Comparison of ENCODE assay signal across 8 cellular contexts in genomic region chr2:205706769-205707375, GRCh38. TPM values are rescaled to one million over a fixed set of nuclear protein-coding genes. Genes with fewer than 3 reads are reported as not detected.
DNase-seq lines count a peak whose midpoint lies in the region; ATAC-seq and TF ChIP-seq lines count a peak whose summit lies in the region.

No MANE protein-coding gene starts in this region.

- WGBS in GM23248 (ENCODE audit: low coverage in 1 of 2, low lambda C conversion rate in 2 of 2, missing lambda C conversion rate in 2 of 2), 2 experiments, result 21 to 37% methylated on average over 10 of the region's 10 CpGs
- WGBS in gastroesophageal sphincter (ENCODE audit: low coverage in 1 of 2), 2 donors, result 0 to 7% methylated on average over 2 to 6 of the region's 10 CpGs

- H3K9me3 Mint-ChIP-seq in activated CD4-positive, alpha-beta memory T cell treated with anti-CD3 and anti-CD28 coated beads, Interleukin-2, amount 10 ng/mL, durations not matched to agents 7 days and 5 days, result no peaks in the 10 kb centered on the region

- H3K4me1 ChIP-seq in GM23248 (ENCODE audit: insufficient read depth) (peaks cover 21% of the 10 kb centered on the region), gastroesophageal sphincter (peaks cover 54 to 100% (median 64%) of the 10 kb centered on the region in 3 donors)

- H3K27ac Mint-ChIP-seq in activated CD4-positive, alpha-beta memory T cell treated with anti-CD3 and anti-CD28 coated beads, Interleukin-2, amount 10 ng/mL, durations not matched to agents 7 days and 5 days, result peak overlapping the region; percentile 85

- peak overlapping the region; percentile 85 for H2AFZ ChIP-seq in GM23248

- 0 out of 2 replicates have a peak overlapping the region, but pooled peaks have one; percentile 14 for H3K4me3 ChIP-seq in GM23248
- no peak overlapping the region for H3K4me3 ChIP-seq in MG63
- H3K4me3 ChIP-seq in gastroesophageal sphincter, result no peak overlapping the region

- H3K9me3 ChIP-seq in GM23248 (ENCODE audit: low read depth) (no peaks in the 10 kb centered on the region), MG63 (no peaks in the 10 kb centered on the region), gastroesophageal sphincter (no peaks in the 10 kb centered on the region)

- peak; percentile 12 for DNase-seq in activated CD4-positive, alpha-beta T cell treated with anti-CD3 and anti-CD28 coated beads for 1 hour
- no peak for DNase-seq in activated CD4-positive, alpha-beta T cell treated with anti-CD3 and anti-CD28 coated beads, Interleukin-2, amount 50 U/mL, for 1 hour
- DNase-seq in GM23248 (peak; percentile 91), MG63 (peak; percentile 76), pulmonary artery endothelial cell (ENCODE audit: low read depth, low spot score) (peak; percentile 77), amniotic stem cell (lab: John Stamatoyannopoulos, UW) (no peak)
- DNase-seq in activated CD4-positive, alpha-beta memory T cell treated with anti-CD3 and anti-CD28 coated beads, Interleukin-2, amount 10 ng/mL, durations not matched to agents 7 days and 5 days, result peak; percentile 57

- H3K27me3 ChIP-seq in GM23248 (replicated peaks; ENCODE audit: insufficient read depth), result no peaks in the 10 kb centered on the region
- H3K27me3 ChIP-seq in MG63, result no peaks in the 10 kb centered on the region
- no peaks in the 10 kb centered on the region for H3K27me3 ChIP-seq in gastroesophageal sphincter

- peaks cover 22% of the 10 kb centered on the region for H3F3A ChIP-seq in GM23248 (ENCODE audit: insufficient read depth)

- peak overlapping the region; percentile 69 for H3K9ac ChIP-seq in GM23248

- no peak for TF ChIP-seq POLR2A in gastroesophageal sphincter (IDR thresholded peaks at IDR 0.05)

- no peaks in the 10 kb centered on the region for H3K27me3 Mint-ChIP-seq in activated CD4-positive, alpha-beta memory T cell treated with anti-CD3 and anti-CD28 coated beads, Interleukin-2, amount 10 ng/mL, durations not matched to agents 7 days and 5 days

- H3K27ac ChIP-seq in GM23248 (peak overlapping the region; percentile 81), gastroesophageal sphincter (peak overlapping the region; percentile 85 to 96 (median 90))

- H3K9me2 ChIP-seq in GM23248 (ENCODE audit: insufficient read depth), result no peaks in the 10 kb centered on the region

- peaks cover 25% of the 10 kb centered on the region for H3K4me1 Mint-ChIP-seq in activated CD4-positive, alpha-beta memory T cell treated with anti-CD3 and anti-CD28 coated beads, Interleukin-2, amount 10 ng/mL, durations not matched to agents 7 days and 5 days

- no peak overlapping the region for H3K4me3 Mint-ChIP-seq in activated CD4-positive, alpha-beta memory T cell treated with anti-CD3 and anti-CD28 coated beads, Interleukin-2, amount 10 ng/mL, durations not matched to agents 7 days and 5 days

- CTCF ChIA-PET in activated CD4-positive, alpha-beta memory T cell treated with anti-CD3 and anti-CD28 coated beads, Interleukin-2, amount 10 ng/mL, durations not matched to agents 7 days and 5 days (lab: Charles Lee), result interaction anchor here (1.3 kb wide), 1 partner anchor 28 kb away, joined by 3 read pairs; no protein-coding TSS in a partner anchor

- TF ChIP-seq EP300 in gastroesophageal sphincter (IDR thresholded peaks at IDR 0.05), result no peak

- ATAC-seq in gastroesophageal sphincter, result peak; percentile 87

- in situ Hi-C loops in GM23248 (cut with MboI), result no loop called here

- H4K20me1 ChIP-seq in GM23248 (ENCODE audit: insufficient read depth), result no peaks in the 10 kb centered on the region

- no peaks in the 10 kb centered on the region for H3K79me2 ChIP-seq in GM23248 (ENCODE audit: insufficient read depth)

- H3K36me3 ChIP-seq in GM23248 (ENCODE audit: low read depth), result no peaks in the 10 kb centered on the region
- H3K36me3 ChIP-seq in MG63, result no peaks in the 10 kb centered on the region
- H3K36me3 ChIP-seq in gastroesophageal sphincter, result peaks cover 0 to 10% of the 10 kb centered on the region in 2 donors

- POLR2A ChIA-PET in activated CD4-positive, alpha-beta memory T cell treated with anti-CD3 and anti-CD28 coated beads, Interleukin-2, amount 10 ng/mL, durations not matched to agents 7 days and 5 days (lab: Charles Lee), result interaction anchor here (1.2 kb wide), 1 partner anchor 25 kb away, joined by 3 read pairs; the partner anchor contains the start of gene NRP2

- TF ChIP-seq CTCF in gastroesophageal sphincter (IDR thresholded peaks at IDR 0.05), result no peak

- no peaks in the 10 kb centered on the region for H3K36me3 Mint-ChIP-seq in activated CD4-positive, alpha-beta memory T cell treated with anti-CD3 and anti-CD28 coated beads, Interleukin-2, amount 10 ng/mL, durations not matched to agents 7 days and 5 days (ENCODE audit: low read depth)

- peak overlapping the region; percentile 52 for H3K4me2 ChIP-seq in GM23248 (ENCODE audit: unreplicated experiment)

RNA-seq across cellular contexts. Expression of gene NRP2, which starts 24.6 kb away (rescaled TPM):
- total RNA-seq in GM23248 (2014; rRNA removed; shearing (Covaris generic)), result 9.0 and 36.7 TPM in 2 replicates
- polyA plus RNA-seq in GM23248 (2016; fragmentation: Nextera tagmentation; extraction: Ambion mirVana), result 5.6 and 6.9 TPM in 2 replicates
- 3.5 TPM in 1 of 2 replicates, not detected in the other for total RNA-seq in MG63 (2014; rRNA removed; shearing (Covaris generic); ENCODE audit: low replicate concordance)
- total RNA-seq in activated CD4-positive, alpha-beta memory T cell treated with anti-CD3 and anti-CD28 coated beads, Interleukin-2, amount 10 ng/mL, durations not matched to agents 7 days and 5 days, result 1 to 10 TPM; 1.4 to 2.3 TPM
- total RNA-seq in gastroesophageal sphincter, result 100 to 1,000 TPM; 278 to 466 (median 371) TPM
- total RNA-seq in pulmonary artery endothelial cell, result 43.3 and 82.0 TPM in 2 replicates

Comparison
In these comparisons a context has a peak if more than half of its experiments do, and no peak if none do; other contexts are left out.
1. DNase-seq: peak in activated CD4-positive, alpha-beta T cell treated with anti-CD3 and anti-CD28 coated beads for 1 hour (single experiment), GM23248 (single experiment), MG63 (single experiment), activated CD4-positive, alpha-beta memory T cell treated with anti-CD3 and anti-CD28 coated beads, Interleukin-2, amount 10 ng/mL, durations not matched to agents 7 days and 5 days (single experiment) and pulmonary artery endothelial cell (single experiment); none in activated CD4-positive, alpha-beta T cell treated with anti-CD3 and anti-CD28 coated beads, Interleukin-2, amount 50 U/mL, for 1 hour (single experiment) and amniotic stem cell (single experiment).